In the genomic region with DNA sequence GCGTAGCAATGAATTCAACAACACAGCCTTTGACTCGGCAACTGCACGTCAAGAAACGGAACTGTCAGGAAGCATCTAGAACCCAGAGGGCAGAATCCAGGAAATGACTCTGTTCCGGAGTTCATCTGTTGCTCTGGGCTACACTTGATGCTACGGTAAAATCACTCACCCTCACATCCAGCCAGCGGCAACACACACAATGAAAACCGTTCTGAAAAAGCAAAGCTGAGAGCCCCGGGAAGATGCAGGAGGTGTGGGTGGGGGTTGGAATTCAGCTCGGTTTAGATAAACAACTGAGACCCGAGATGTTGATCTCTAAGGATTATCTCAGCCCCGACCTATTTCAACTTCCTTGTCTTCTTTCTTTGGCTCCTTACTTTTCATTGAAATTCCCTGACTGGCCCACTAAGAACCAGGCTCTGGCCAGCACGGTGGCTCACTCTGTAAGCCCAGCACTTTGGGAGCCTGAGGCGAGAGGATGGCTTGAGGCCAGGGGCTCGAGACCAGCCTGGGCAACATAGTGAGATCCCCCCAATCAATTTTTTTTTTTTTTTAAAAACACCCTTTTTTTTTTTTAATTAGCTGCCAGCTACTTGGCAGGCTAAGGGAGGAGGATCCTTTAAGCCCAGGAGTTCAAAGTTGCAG, we compare ENCODE assay signal across 8 cellular contexts. TPM values are rescaled to one million over a fixed set of nuclear protein-coding genes. Genes with fewer than 3 reads are reported as not detected.
DNase-seq lines count a peak whose midpoint lies in the region; ATAC-seq and TF ChIP-seq lines count a peak whose summit lies in the region.

No MANE protein-coding gene starts in this region.

- no peaks in the 10 kb centered on the region for H3K9me3 ChIP-seq in psoas muscle

- no peak overlapping the region for H3K4me3 ChIP-seq in fibroblast of the aortic adventitia (ENCODE audit: low read depth, low read length)
- no peak overlapping the region for H3K4me3 ChIP-seq in psoas muscle

- TF ChIP-seq CTCF in fibroblast of the aortic adventitia (IDR thresholded peaks at IDR 0.05; ENCODE audit: insufficient read depth, low read length), result no peak
- no peak for TF ChIP-seq CTCF in psoas muscle (IDR thresholded peaks at IDR 0.05)

- ATAC-seq in psoas muscle, result no peak

- H3K27me3 ChIP-seq in psoas muscle (ENCODE audit: insufficient read depth in 3 of 3, low read length in 2 of 3), result no peaks in the 10 kb centered on the region

- no peaks in the 10 kb centered on the region for H3K36me3 ChIP-seq in psoas muscle (ENCODE audit: insufficient read depth in 1 of 2, low read depth in 1 of 2)

- H3K27ac ChIP-seq in psoas muscle, result peak overlapping the region; percentile 16

- WGBS in psoas muscle, 3 donors, result 43 to 56% (median 45%) methylated on average over 15 of the region's 15 CpGs

- peaks cover 21% of the 10 kb centered on the region for H3K4me1 ChIP-seq in psoas muscle

- intact Hi-C loops in psoas muscle (cut with DNase I), result loop anchor here in 1 of 2 donors (5.0 kb wide), 2 partner anchors 58 to 143 kb away; no protein-coding TSS in a partner anchor

- DNase-seq in GF-D8 (lab: John Stamatoyannopoulos, UW), result peak; percentile 5
- DNase-seq in LHCN-M2 (ENCODE audit: low read depth), result peak; percentile 56
- peak; percentile 31 for DNase-seq in activated T-cell treated with anti-CD3 and anti-CD28 coated beads for 1 hour (ENCODE audit: low read depth)
- peak; percentile 37 for DNase-seq in fibroblast of the aortic adventitia (ENCODE audit: low read depth)
- DNase-seq in psoas muscle, result no peak
- no peak for DNase-seq in NCI-H510A (lab: John Stamatoyannopoulos, UW)
- no peak for DNase-seq in SW480 (ENCODE audit: low spot score)
- DNase-seq in RKO (ENCODE audit: low spot score), result no peak

RNA-seq across cellular contexts. Expression of gene RAB17, which starts 13.3 kb away (rescaled TPM):
- total RNA-seq in LHCN-M2 (2014; rRNA removed), result 0.19 and 2.0 TPM in 2 replicates
- polyA plus RNA-seq in LHCN-M2 (2012), result 0.45 TPM
- 0.54 and 3.5 TPM in 2 replicates for total RNA-seq in fibroblast of the aortic adventitia (ENCODE audit: low replicate concordance)
- total RNA-seq in psoas muscle, result 1 to 10 TPM; 1.1 to 1.5 (median 1.2) TPM
- 1 to 10 TPM in 1 of 3 donors, under 1 TPM in 2; 0.52 to 1.3 (median 0.80) TPM for polyA plus RNA-seq in psoas muscle

RNA-seq across cellular contexts. Expression of gene LRRFIP1, which starts 23.5 kb away (rescaled TPM):
- total RNA-seq in LHCN-M2 (2014; rRNA removed), result 42.1 and 60.7 TPM in 2 replicates
- 52.9 TPM for polyA plus RNA-seq in LHCN-M2 (2012)
- 29.2 and 49.0 TPM in 2 replicates for total RNA-seq in fibroblast of the aortic adventitia (ENCODE audit: low replicate concordance)
- total RNA-seq in psoas muscle, result 100 to 1,000 TPM in 1 of 4 donors, 10 to 100 TPM in 3; 91.9 to 108 (median 93.4) TPM
- polyA plus RNA-seq in psoas muscle, result 10 to 100 TPM; 42.3 to 62.6 (median 50.4) TPM

RNA-seq across cellular contexts. Expression of gene PRLH, which starts 37.5 kb away (rescaled TPM):
- not detected in 2 replicates for total RNA-seq in LHCN-M2 (2014; rRNA removed)
- polyA plus RNA-seq in LHCN-M2 (2012), result not detected
- not detected in 2 replicates for total RNA-seq in fibroblast of the aortic adventitia (ENCODE audit: low replicate concordance)
- not detected for total RNA-seq in psoas muscle
- polyA plus RNA-seq in psoas muscle, result not detected

Comparison
In these comparisons a context has a peak if more than half of its experiments do, and no peak if none do; other contexts are left out.
1. DNase-seq: peak in GF-D8 (single experiment), LHCN-M2 (single experiment), activated T-cell treated with anti-CD3 and anti-CD28 coated beads for 1 hour (single experiment) and fibroblast of the aortic adventitia (single experiment); none in psoas muscle (0 of 2), NCI-H510A (single experiment), SW480 (single experiment) and RKO (single experiment).